15 cellular contexts compared by ENCODE assay signal in genomic region chr2:239608723-239609122, GRCh38.
DNase-seq lines count a peak whose midpoint lies in the region; ATAC-seq and TF ChIP-seq lines count a peak whose summit lies in the region.
"Had no signal": no experiment of that assay in that cellular context is flagged by ENCODE, and none has a peak within 500 bp of the region (broad histone marks: within the 10 kb centered on the region; RNA-seq: fewer than 3 reads in every experiment).

No MANE protein-coding gene starts in this region.

- H3K36me3 ChIP-seq in endodermal cell (ENCODE audit: control insufficient read depth, insufficient read depth, low read length) = no peaks in the 10 kb centered on the region
- no peaks in the 10 kb centered on the region for H3K36me3 ChIP-seq in vagina
- no peaks in the 10 kb centered on the region for H3K36me3 ChIP-seq in gastroesophageal sphincter

- DNase-seq in HL-60 (ENCODE audit: low read depth in 1 of 2, low spot score in 1 of 2) (no peak), endodermal cell (peak; percentile 42), osteocyte (ENCODE audit: extremely low spot score, unreplicated experiment) (peak; percentile 79), vagina (ENCODE audit: extremely low spot score in 2 of 2) (peak; percentile 56 to 89), NCI-H1092 treated with DMSO at 0.1 percent for 48 hours (lab: John Stamatoyannopoulos, UW) (no peak)
- DNase-seq: KBM-7, NCI-H1694 treated with DMSO at 0.1 percent for 48 hours, NCI-H2227 treated with DMSO at 0.1 percent for 48 hours, NCI-H524, PC-3, RPMI8226, SHP77 treated with DMSO at 0.1 percent for 48 hours, SK-N-SH had no signal

- intact Hi-C loops in vagina (cut with DNase I) = no loop called here

- H3K36me3 Mint-ChIP-seq in endodermal cell (ENCODE audit: low read depth) (no peaks in the 10 kb centered on the region), osteocyte (ENCODE audit: unreplicated experiment) (no peaks in the 10 kb centered on the region)

- H3K9me3 Mint-ChIP-seq in endodermal cell (peaks cover 5% of the 10 kb centered on the region), osteocyte (ENCODE audit: unreplicated experiment) (peaks cover 7% of the 10 kb centered on the region)

- H3K4me1 ChIP-seq in endodermal cell (ENCODE audit: control insufficient read depth, insufficient read depth, low read length) (no peaks in the 10 kb centered on the region), vagina (no peaks in the 10 kb centered on the region), gastroesophageal sphincter (no peaks in the 10 kb centered on the region)

- no peaks in the 10 kb centered on the region for H3K27me3 ChIP-seq in HL-60 (ENCODE audit: insufficient read depth, poor library complexity, severe bottlenecking)
- no peaks in the 10 kb centered on the region for H3K27me3 ChIP-seq in endodermal cell (ENCODE audit: control insufficient read depth, insufficient read depth, low read length, poor library complexity, severe bottlenecking)
- H3K27me3 ChIP-seq in vagina = no peaks in the 10 kb centered on the region
- H3K27me3 ChIP-seq in gastroesophageal sphincter = peaks cover 11% of the 10 kb centered on the region

- no peak overlapping the region for H3K27ac Mint-ChIP-seq in endodermal cell
- no peak overlapping the region for H3K27ac Mint-ChIP-seq in osteocyte (ENCODE audit: unreplicated experiment)

- TF ChIP-seq POLR2A in vagina (IDR thresholded peaks at IDR 0.05) = no peak
- no peak for TF ChIP-seq POLR2A in gastroesophageal sphincter (IDR thresholded peaks at IDR 0.05)

- no peak overlapping the region for H3K9ac ChIP-seq in endodermal cell (ENCODE audit: extremely low read depth, low read length, poor library complexity, severe bottlenecking)
- H3K9ac ChIP-seq: SK-N-SH had no signal

- no peak for ATAC-seq in HG02571 (IDR thresholded peaks at IDR 0.05; ENCODE audit: unreplicated experiment)
- no peak for ATAC-seq in gastroesophageal sphincter
- ATAC-seq: PC-3 had no signal

- TF ChIP-seq EP300 in gastroesophageal sphincter (IDR thresholded peaks at IDR 0.05) = no peak

- 89 to 90% methylated on average over 8 to 16 of the region's 16 CpGs for WGBS in endodermal cell (ENCODE audit: insufficient coverage in 1 of 2, insufficient read length in 1 of 2), 2 experiments
- 85 to 100% methylated on average over 5 to 14 of the region's 16 CpGs for WGBS in gastroesophageal sphincter (ENCODE audit: low coverage in 1 of 2), 2 donors

- H3K4me1 Mint-ChIP-seq in endodermal cell (no peaks in the 10 kb centered on the region), osteocyte (ENCODE audit: unreplicated experiment) (no peaks in the 10 kb centered on the region)

- no peaks in the 10 kb centered on the region for H3K27me3 Mint-ChIP-seq in endodermal cell (ENCODE audit: insufficient read depth)
- no peaks in the 10 kb centered on the region for H3K27me3 Mint-ChIP-seq in osteocyte (ENCODE audit: unreplicated experiment)

- H3K9me3 ChIP-seq in endodermal cell (ENCODE audit: control insufficient read depth, low read length) (no peaks in the 10 kb centered on the region), vagina (no peaks in the 10 kb centered on the region), gastroesophageal sphincter (peaks cover 0 to 5% (median 0%) of the 10 kb centered on the region in 3 donors)
- H3K9me3 ChIP-seq: SK-N-SH had no signal

- TF ChIP-seq CTCF in HL-60 (IDR thresholded peaks at IDR 0.05; ENCODE audit: insufficient read depth, low read length) (no peak), endodermal cell (conservative IDR thresholded peaks at IDR 0.05) (no peak), osteocyte (IDR thresholded peaks at IDR 0.05) (no peak), vagina (IDR thresholded peaks at IDR 0.05) (no peak), gastroesophageal sphincter (IDR thresholded peaks at IDR 0.05) (no peak)

- H3K4me3 ChIP-seq in HL-60 (replicated peaks; ENCODE audit: insufficient read depth, low read length) (no peak overlapping the region), endodermal cell (ENCODE audit: low read length) (no peak overlapping the region), vagina (no peak overlapping the region), gastroesophageal sphincter (no peak overlapping the region)

- H3K27ac ChIP-seq in HL-60 (replicated peaks) = peak overlapping the region; percentile 67; the same call in 1 of the 2 replicates
- H3K27ac ChIP-seq in endodermal cell (ENCODE audit: low read depth, low read length) = no peak overlapping the region
- H3K27ac ChIP-seq in vagina = no peak overlapping the region
- no peak overlapping the region for H3K27ac ChIP-seq in gastroesophageal sphincter

- H3K4me3 Mint-ChIP-seq in endodermal cell = no peak overlapping the region
- H3K4me3 Mint-ChIP-seq in osteocyte (ENCODE audit: unreplicated experiment) = no peak overlapping the region

Comparison
In these comparisons a context has a peak if more than half of its experiments do, and no peak if none do; other contexts are left out.
1. DNase-seq: peak in endodermal cell (single experiment), osteocyte (single experiment) and vagina (2 of 2); none in HL-60 (0 of 2) and NCI-H1092 treated with DMSO at 0.1 percent for 48 hours (single experiment).